In the genomic region with DNA sequence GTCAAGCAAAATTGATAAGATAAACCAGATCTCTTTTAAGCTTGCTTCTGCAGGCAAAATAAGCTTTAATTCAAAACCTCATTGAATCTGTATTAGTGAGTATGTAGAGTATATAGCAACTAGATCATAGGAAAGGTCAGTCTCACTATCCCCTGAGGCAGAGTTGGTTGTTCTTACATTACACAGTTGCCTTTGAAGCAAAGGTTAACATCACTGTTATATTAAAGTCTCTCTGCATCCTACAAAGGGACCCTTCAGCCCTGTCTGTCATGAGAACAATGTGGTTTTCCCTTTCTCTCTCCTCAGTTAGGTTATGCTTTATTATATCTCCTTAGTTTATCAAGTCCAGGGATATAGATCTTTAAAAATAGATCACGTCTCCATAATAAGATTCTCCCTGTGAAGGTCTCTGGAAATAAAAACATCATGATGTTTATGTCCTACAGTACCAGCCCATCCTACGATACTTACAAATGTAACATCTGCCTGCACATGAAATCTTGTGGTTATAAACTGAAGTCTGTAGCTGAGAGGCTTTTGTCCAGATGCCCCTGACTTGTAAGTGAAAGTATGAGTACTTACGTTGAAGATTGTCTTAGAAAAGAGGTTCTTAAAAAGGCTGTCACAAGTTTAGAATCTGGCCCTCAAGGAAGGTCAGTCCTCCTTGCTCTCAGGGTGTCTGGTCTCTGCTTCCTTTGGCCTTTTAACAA, we compare ENCODE assay signal across 20 cellular contexts.
"Had no signal": no experiment of that assay in that cellular context is flagged by ENCODE, and none has a peak within 500 bp of the region (broad histone marks: within the 10 kb centered on the region; RNA-seq: fewer than 3 reads in every experiment).

No MANE protein-coding gene starts in this region.

- H3K4me3 ChIP-seq: dorsolateral prefrontal cortex, esophagus muscularis mucosa, gastrocnemius medialis, heart right ventricle, left lung, lower lobe of right lung, mucosa of descending colon had no signal

- H3K4me1 Mint-ChIP-seq: mesothelial cell of epicardium; naive B cell; naive thymus-derived CD8-positive, alpha-beta T cell had no signal

- H3K27ac Mint-ChIP-seq: mesothelial cell of epicardium; naive B cell; naive thymus-derived CD8-positive, alpha-beta T cell had no signal

- H3K36me3 Mint-ChIP-seq: mesothelial cell of epicardium; naive B cell; naive thymus-derived CD8-positive, alpha-beta T cell had no signal

- H3K4me3 Mint-ChIP-seq: mesothelial cell of epicardium; naive B cell; naive thymus-derived CD8-positive, alpha-beta T cell had no signal

- H3K4me1 ChIP-seq: esophagus muscularis mucosa, foreskin keratinocyte, gastrocnemius medialis, heart right ventricle, left lung, lower lobe of right lung had no signal

- DNase-seq: dermis blood vessel endothelial cell; dorsolateral prefrontal cortex; effector CD4-positive, alpha-beta T cell; effector memory CD4-positive, alpha-beta T cell; foreskin keratinocyte; gastrocnemius medialis; glutamatergic neuron; head of caudate nucleus; heart right ventricle; hippocampal formation; left cardiac atrium; left lung; left ventricle myocardium superior; lower lobe of right lung; mesenchymal stem cell; mucosa of descending colon; naive B cell; naive thymus-derived CD8-positive, alpha-beta T cell had no signal

- H3K27me3 ChIP-seq: foreskin keratinocyte, gastrocnemius medialis, left lung had no signal

- H3K9me3 Mint-ChIP-seq: mesothelial cell of epicardium; naive B cell; naive thymus-derived CD8-positive, alpha-beta T cell had no signal

- ATAC-seq: foreskin keratinocyte; gastrocnemius medialis; heart right ventricle; left cardiac atrium; left lung; left ventricle myocardium superior; lower lobe of right lung; mucosa of descending colon; naive thymus-derived CD8-positive, alpha-beta T cell had no signal

- H3K27ac ChIP-seq: dorsolateral prefrontal cortex, esophagus muscularis mucosa, foreskin keratinocyte, gastrocnemius medialis, heart right ventricle, left lung, lower lobe of right lung had no signal

- H3K9me3 ChIP-seq: esophagus muscularis mucosa, gastrocnemius medialis, heart right ventricle, left lung, lower lobe of right lung, mucosa of descending colon had no signal

- H3K36me3 ChIP-seq: esophagus muscularis mucosa, gastrocnemius medialis, heart right ventricle, left lung, lower lobe of right lung had no signal
